Comparison of ENCODE assay signal across 18 cellular contexts in genomic region chr15:86064326-86064725, GRCh38. TPM values are rescaled to one million over a fixed set of nuclear protein-coding genes. Genes with fewer than 3 reads are reported as not detected.
A peak's percentile ranks its signal among the peaks of the same experiment; 100 is the strongest.
DNase-seq lines count a peak whose midpoint lies in the region; TF ChIP-seq lines count a peak whose summit lies in the region.
"Had no signal": no experiment of that assay in that cellular context is flagged by ENCODE, and none has a peak within 500 bp of the region (broad histone marks: within the 10 kb centered on the region; RNA-seq: fewer than 3 reads in every experiment).

No MANE protein-coding gene starts in this region.

- H3F3A ChIP-seq in neural cell (ENCODE audit: insufficient read depth, low read length, poor library complexity, severe bottlenecking) (peaks cover 3% of the 10 kb centered on the region), GM23248 (ENCODE audit: insufficient read depth) (no peaks in the 10 kb centered on the region)

- H3K4me2 ChIP-seq in neural cell (ENCODE audit: low read length): no peak overlapping the region
- no peak overlapping the region for H3K4me2 ChIP-seq in GM23248 (ENCODE audit: unreplicated experiment)
- H3K4me2 ChIP-seq: GM23338 had no signal

- H3K36me3 ChIP-seq in WERI-Rb-1: no peaks in the 10 kb centered on the region
- H3K36me3 ChIP-seq in ectodermal cell (ENCODE audit: control insufficient read depth, insufficient read depth, low read length): no peaks in the 10 kb centered on the region
- H3K36me3 ChIP-seq in neural cell (ENCODE audit: insufficient read depth, low read length): no peaks in the 10 kb centered on the region
- H3K36me3 ChIP-seq in GM23248 (ENCODE audit: low read depth): no peaks in the 10 kb centered on the region

- H3K27ac ChIP-seq in WERI-Rb-1: peak overlapping the region; percentile 41; the same call in 1 of the 2 replicates
- H3K27ac ChIP-seq in ectodermal cell (ENCODE audit: insufficient read depth, low read depth, low read length, poor library complexity, severe bottlenecking): peak overlapping the region; percentile 58
- H3K27ac ChIP-seq in neural cell (ENCODE audit: low read length): peak overlapping the region; percentile 91
- H3K27ac ChIP-seq in GM23248: no peak overlapping the region

- H3K9me2 ChIP-seq in neural cell (ENCODE audit: insufficient read depth, low read length): no peaks in the 10 kb centered on the region
- H3K9me2 ChIP-seq in GM23248 (ENCODE audit: insufficient read depth): no peaks in the 10 kb centered on the region

- H4K20me1 ChIP-seq in neural cell (ENCODE audit: insufficient read depth): no peaks in the 10 kb centered on the region
- H4K20me1 ChIP-seq in GM23248 (ENCODE audit: insufficient read depth): no peaks in the 10 kb centered on the region

- in situ Hi-C loops in GM23248 (cut with MboI): no loop called here

- H3K9ac ChIP-seq in neural cell (ENCODE audit: low read length) (peak overlapping the region; percentile 60), GM23248 (no peak overlapping the region)

- peaks cover 26% of the 10 kb centered on the region for H3K4me1 ChIP-seq in ectodermal cell (ENCODE audit: control insufficient read depth, insufficient read depth, low read length)
- no peaks in the 10 kb centered on the region for H3K4me1 ChIP-seq in GM23248 (ENCODE audit: insufficient read depth)

- H2AFZ ChIP-seq in neural cell (ENCODE audit: low read depth, low read length) (no peak overlapping the region), GM23248 (no peak overlapping the region)

- H3K9me3 ChIP-seq in WERI-Rb-1 (ENCODE audit: severe bottlenecking) (no peaks in the 10 kb centered on the region), ectodermal cell (ENCODE audit: control insufficient read depth, low read length) (no peaks in the 10 kb centered on the region), neural cell (ENCODE audit: low read length) (no peaks in the 10 kb centered on the region), GM23248 (ENCODE audit: low read depth) (no peaks in the 10 kb centered on the region)

- H3K27me3 ChIP-seq in WERI-Rb-1 (ENCODE audit: insufficient read depth, low read depth, severe bottlenecking) (no peaks in the 10 kb centered on the region), ectodermal cell (ENCODE audit: control insufficient read depth, insufficient read depth, low read length, poor library complexity, severe bottlenecking) (no peaks in the 10 kb centered on the region), neural cell (ENCODE audit: insufficient read depth, low read depth, low read length) (no peaks in the 10 kb centered on the region), GM23248 (replicated peaks; ENCODE audit: insufficient read depth) (no peaks in the 10 kb centered on the region)

- no peak for TF ChIP-seq EP300 in neural cell (conservative IDR thresholded peaks at IDR 0.05; ENCODE audit: poor library complexity, severe bottlenecking)

- H3K79me2 ChIP-seq in neural cell (replicated peaks; ENCODE audit: insufficient read depth, low read length) (no peaks in the 10 kb centered on the region), GM23248 (ENCODE audit: insufficient read depth) (no peaks in the 10 kb centered on the region)

- WGBS in ectodermal cell, 2 experiments: 93 to 95% methylated on average over 8 of the region's 8 CpGs
- 34 to 36% methylated on average over 8 of the region's 8 CpGs for WGBS in GM23248 (ENCODE audit: low coverage in 1 of 2, low lambda C conversion rate in 2 of 2, missing lambda C conversion rate in 2 of 2), 2 experiments

- DNase-seq in WERI-Rb-1 (no peak), GM23248 (no peak), SHP77 treated with DMSO at 0.1 percent for 48 hours (lab: John Stamatoyannopoulos, UW) (no peak), GM19238 (ENCODE audit: insufficient read length, low spot score) (no peak)
- DNase-seq: C1 segment of cervical spinal cord; Calu3; CD4-positive, alpha-beta memory T cell; COR-L47; DMS153; DND-41; H9 had no signal

- TF ChIP-seq RAD21 in neural cell (conservative IDR thresholded peaks at IDR 0.05): no peak

- H3K4me3 ChIP-seq in WERI-Rb-1 (ENCODE audit: low read depth, low read length) (peak overlapping the region; percentile 19; the same call in 1 of the 2 replicates), ectodermal cell (ENCODE audit: insufficient read depth, low read depth, low read length) (no peak overlapping the region), neural cell (ENCODE audit: low read length) (peak overlapping the region; percentile 48), GM23248 (no peak overlapping the region)
- H3K4me3 ChIP-seq: GM23338 had no signal

- TF ChIP-seq CTCF in WERI-Rb-1 (IDR thresholded peaks at IDR 0.05; ENCODE audit: low read depth, low read length) (no peak), neural cell (IDR thresholded peaks at IDR 0.05; ENCODE audit: poor library complexity, severe bottlenecking) (no peak)

TF ChIP-seq in neural cell, 6 proteins besides CTCF, POLR2A, EP300 and RAD21:
- TF ChIP-seq MXI1 (conservative IDR thresholded peaks at IDR 0.05; ENCODE audit: poor library complexity, severe bottlenecking) (no peak), TAF1 (IDR thresholded peaks at IDR 0.05; ENCODE audit: low read depth) (no peak)

RNA-seq across cellular contexts. Expression of gene AGBL1, which starts 15.3 kb away (rescaled TPM):
- polyA plus RNA-seq in ectodermal cell (2013, experiment 1 of 4): 0.72 TPM
- 1.7 TPM for polyA plus RNA-seq in ectodermal cell (2013, experiment 2 of 4)
- 0.64 TPM for polyA plus RNA-seq in ectodermal cell (2013, experiment 3 of 4)
- polyA plus RNA-seq in ectodermal cell (2013, experiment 4 of 4): 1.2 TPM
- polyA plus RNA-seq in neural cell (0.12 TPM in 1 of 2 replicates, not detected in the other), GM23248 (2016; fragmentation: Nextera tagmentation; extraction: Ambion mirVana) (not detected in 2 replicates)
- polyA minus RNA-seq in neural cell: 0.93 and 1.2 TPM in 2 replicates
- total RNA-seq in GM23248 (2014; rRNA removed; shearing (Covaris generic)): not detected in 2 replicates
- total RNA-seq: A172; A673; Calu3; CD4-positive, alpha-beta memory T cell; H4; H9 had no signal
- polyA plus RNA-seq: BJ; CD4-positive, alpha-beta memory T cell; GM23338 had no signal

Comparison
In these comparisons a context has a peak if more than half of its experiments do, and no peak if none do; other contexts are left out.
1. H3K4me3 ChIP-seq: peak in WERI-Rb-1 (single experiment) and neural cell (single experiment); none in ectodermal cell (single experiment) and GM23248 (single experiment).